Comparison of ENCODE assay signal across 28 cellular contexts in genomic region chr20:15346657-15347280, GRCh38.
"Had no signal": no experiment of that assay in that cellular context is flagged by ENCODE, and none has a peak within 500 bp of the region (broad histone marks: within the 10 kb centered on the region; RNA-seq: fewer than 3 reads in every experiment).

No MANE protein-coding gene starts in this region.

- H3K27me3 Mint-ChIP-seq: activated CD4-positive, alpha-beta T cell treated with anti-CD3 and anti-CD28 coated beads, Interleukin-2, amount 10 ng/mL, durations not matched to agents 24 days and 14 days; activated CD8-positive, alpha-beta T cell treated with anti-CD3 and anti-CD28 coated beads for 36 hours; activated naive CD8-positive, alpha-beta T cell treated with anti-CD3 and anti-CD28 coated beads for 36 hours; activated T-helper 17 cell treated with anti-CD3 and anti-CD28 coated beads, Interleukin-2, amount 50 U/mL, for 72 hours had no signal

- H3K4me1 ChIP-seq: ascending aorta had no signal

- H3K4me3 Mint-ChIP-seq: activated CD4-positive, alpha-beta T cell treated with anti-CD3 and anti-CD28 coated beads, Interleukin-2, amount 10 ng/mL, durations not matched to agents 24 days and 14 days; activated CD8-positive, alpha-beta T cell treated with anti-CD3 and anti-CD28 coated beads for 36 hours; activated naive CD8-positive, alpha-beta T cell treated with anti-CD3 and anti-CD28 coated beads for 36 hours; activated T-cell treated with anti-CD3 and anti-CD28 coated beads, Interleukin-2, amount 50 U/mL, for 72 hours; activated T-helper 17 cell treated with anti-CD3 and anti-CD28 coated beads, Interleukin-2, amount 50 U/mL, for 72 hours had no signal

- H3K4me3 ChIP-seq: ascending aorta, K562, MG63, PC-9 had no signal

- H3K9me3 ChIP-seq: ascending aorta, MG63 had no signal

- H3K9me3 Mint-ChIP-seq: activated naive CD8-positive, alpha-beta T cell treated with anti-CD3 and anti-CD28 coated beads for 36 hours had no signal

- H2AFZ ChIP-seq: PC-9 had no signal

- FAIRE-seq: K562, RCC 7860, TTC549 had no signal

- H3K27ac ChIP-seq: ascending aorta, PC-9, RWPE1 had no signal

- H3K27ac Mint-ChIP-seq: activated CD4-positive, alpha-beta T cell treated with anti-CD3 and anti-CD28 coated beads, Interleukin-2, amount 10 ng/mL, durations not matched to agents 24 days and 14 days; activated CD8-positive, alpha-beta T cell treated with anti-CD3 and anti-CD28 coated beads for 36 hours; activated naive CD8-positive, alpha-beta T cell treated with anti-CD3 and anti-CD28 coated beads for 36 hours; activated T-cell treated with anti-CD3 and anti-CD28 coated beads, Interleukin-2, amount 50 U/mL, for 72 hours; activated T-helper 17 cell treated with anti-CD3 and anti-CD28 coated beads, Interleukin-2, amount 50 U/mL, for 72 hours had no signal

- DNase-seq: activated CD4-positive, alpha-beta T cell treated with anti-CD3 and anti-CD28 coated beads, Interleukin-2, amount 10 ng/mL, durations not matched to agents 24 days and 14 days; activated CD4-positive, alpha-beta T cell treated with anti-CD3 and anti-CD28 coated beads, Interleukin-2, amount 50 U/mL, for 4 hours; activated CD8-positive, alpha-beta T cell treated with anti-CD3 and anti-CD28 coated beads for 36 hours; activated effector memory CD4-positive, alpha-beta T cell treated with anti-CD3 and anti-CD28 coated beads, Interleukin-2, amount 50 U/mL, for 16 hours; activated naive CD4-positive, alpha-beta T cell; activated naive CD4-positive, alpha-beta T cell treated with anti-CD3 and anti-CD28 coated beads, Interleukin-2, amount 50 U/mL, for 16 hours; activated naive CD8-positive, alpha-beta T cell treated with anti-CD3 and anti-CD28 coated beads for 36 hours; activated T-cell treated with anti-CD3 and anti-CD28 coated beads, Interleukin-2, amount 50 U/mL, for 1 hour; activated T-cell treated with anti-CD3 and anti-CD28 coated beads, Interleukin-2, amount 50 U/mL, for 72 hours; amygdala; central memory CD4-positive, alpha-beta T cell; MG63; MV-4-11; NCI-H1092; NCI-H1436 treated with DMSO at 0.1 percent for 48 hours; NCI-H1694 treated with DMSO at 0.1 percent for 48 hours; NCI-H2029; NCI-H345; NCI-H524 treated with DMSO at 0.1 percent for 48 hours; NK-92 treated with Interleukin-12 subunit alpha and Interleukin-12 subunit beta, amount 100 ng/mL, for 24 hours; PC-9; Right ventricle myocardium superior had no signal

- H3K27me3 ChIP-seq: ascending aorta, MG63 had no signal

- H3K4me1 Mint-ChIP-seq: activated CD4-positive, alpha-beta T cell treated with anti-CD3 and anti-CD28 coated beads, Interleukin-2, amount 10 ng/mL, durations not matched to agents 24 days and 14 days; activated naive CD8-positive, alpha-beta T cell treated with anti-CD3 and anti-CD28 coated beads for 36 hours; activated T-helper 17 cell treated with anti-CD3 and anti-CD28 coated beads, Interleukin-2, amount 50 U/mL, for 72 hours had no signal

- H3K4me2 ChIP-seq: PC-9 had no signal

- H3K36me3 Mint-ChIP-seq: activated naive CD8-positive, alpha-beta T cell treated with anti-CD3 and anti-CD28 coated beads for 36 hours had no signal

- H3K36me3 ChIP-seq: ascending aorta, MG63 had no signal
